Comparison of ENCODE assay signal across 18 cellular contexts in the genomic region with DNA sequence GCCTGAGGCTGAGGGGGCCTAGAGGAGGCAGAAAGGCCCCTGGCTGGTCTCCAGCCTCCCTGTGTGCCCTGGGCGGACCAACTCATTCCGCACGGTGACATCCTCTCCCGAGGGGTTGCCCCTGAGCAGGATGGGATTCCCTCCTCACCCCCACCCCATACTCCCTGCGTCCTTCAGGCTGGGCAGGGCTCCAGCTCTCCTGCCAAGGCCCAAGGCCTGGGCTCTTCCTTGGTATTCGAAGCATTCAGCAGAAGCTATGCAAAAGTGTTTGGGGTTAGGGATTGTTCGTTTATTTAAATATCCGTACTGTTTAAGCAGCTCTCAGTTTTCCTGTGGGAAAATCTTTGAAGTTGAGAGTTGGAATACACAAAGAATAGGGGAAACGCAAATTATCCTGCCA.
"Had no signal": no experiment of that assay in that cellular context is flagged by ENCODE, and none has a peak within 500 bp of the region (broad histone marks: within the 10 kb centered on the region; RNA-seq: fewer than 3 reads in every experiment).

No MANE protein-coding gene starts in this region.

- DNase-seq: activated CD4-positive, alpha-beta T cell treated with anti-CD3 and anti-CD28 coated beads for 4 hours; activated CD8-positive, alpha-beta T cell treated with anti-CD3 and anti-CD28 coated beads, Interleukin-2, amount 10 ng/mL, durations not matched to agents 7 days and 5 days; activated naive CD4-positive, alpha-beta T cell treated with anti-CD3 and anti-CD28 coated beads, Interleukin-2, amount 10 ng/mL, durations not matched to agents 7 days and 5 days; activated T-cell treated with anti-CD3 and anti-CD28 coated beads for 4 hours; adrenal gland; cerebellar nuclear complex; heart right ventricle; left ventricle myocardium superior; retina; T-cell; T1000; WERI-Rb-1 had no signal

- H3K9ac ChIP-seq: parathyroid adenoma had no signal

- H3K4me1 Mint-ChIP-seq: activated naive CD4-positive, alpha-beta T cell treated with anti-CD3 and anti-CD28 coated beads, Interleukin-2, amount 10 ng/mL, durations not matched to agents 7 days and 5 days; activated T-helper 17 cell treated with anti-CD3 and anti-CD28 coated beads, Interleukin-2, amount 50 U/mL, for 72 hours; neural crest cell; T-cell had no signal

- H3K9me3 ChIP-seq: adrenal gland, heart right ventricle had no signal

- H3K27ac Mint-ChIP-seq: activated CD8-positive, alpha-beta T cell treated with anti-CD3 and anti-CD28 coated beads, Interleukin-2, amount 10 ng/mL, durations not matched to agents 7 days and 5 days; activated naive CD4-positive, alpha-beta T cell treated with anti-CD3 and anti-CD28 coated beads, Interleukin-2, amount 10 ng/mL, durations not matched to agents 7 days and 5 days; activated T-helper 17 cell treated with anti-CD3 and anti-CD28 coated beads, Interleukin-2, amount 50 U/mL, for 72 hours; T-cell; type B pancreatic cell had no signal

- H3K36me3 Mint-ChIP-seq: activated naive CD4-positive, alpha-beta T cell treated with anti-CD3 and anti-CD28 coated beads, Interleukin-2, amount 10 ng/mL, durations not matched to agents 7 days and 5 days; T-cell; type B pancreatic cell had no signal

- H3K4me3 Mint-ChIP-seq: activated CD8-positive, alpha-beta T cell treated with anti-CD3 and anti-CD28 coated beads, Interleukin-2, amount 10 ng/mL, durations not matched to agents 7 days and 5 days; activated naive CD4-positive, alpha-beta T cell treated with anti-CD3 and anti-CD28 coated beads, Interleukin-2, amount 10 ng/mL, durations not matched to agents 7 days and 5 days; activated T-helper 17 cell treated with anti-CD3 and anti-CD28 coated beads, Interleukin-2, amount 50 U/mL, for 72 hours; neural crest cell; T-cell; type B pancreatic cell had no signal

- H3K4me3 ChIP-seq: adrenal gland, heart right ventricle, SK-N-MC, skin epidermis had no signal

- H3K4me1 ChIP-seq: adrenal gland, parathyroid adenoma had no signal

- ATAC-seq: activated CD8-positive, alpha-beta T cell treated with anti-CD3 and anti-CD28 coated beads, Interleukin-2, amount 10 ng/mL, durations not matched to agents 7 days and 5 days; activated T-helper 17 cell treated with anti-CD3 and anti-CD28 coated beads, Interleukin-2, amount 50 U/mL, for 72 hours; heart right ventricle; left ventricle myocardium superior; T-cell had no signal

- H3K9me3 Mint-ChIP-seq: activated naive CD4-positive, alpha-beta T cell treated with anti-CD3 and anti-CD28 coated beads, Interleukin-2, amount 10 ng/mL, durations not matched to agents 7 days and 5 days; activated T-helper 17 cell treated with anti-CD3 and anti-CD28 coated beads, Interleukin-2, amount 50 U/mL, for 72 hours; neural crest cell; T-cell; type B pancreatic cell had no signal

- H3K36me3 ChIP-seq: adrenal gland, heart right ventricle, WERI-Rb-1 had no signal

- H3K27me3 ChIP-seq: adrenal gland, heart right ventricle had no signal
